ENCODE assay signal across 18 cellular contexts in genomic region chr5:74476197-74477081, GRCh38.
"Had no signal": no experiment of that assay in that cellular context is flagged by ENCODE, and none has a peak within 500 bp of the region (broad histone marks: within the 10 kb centered on the region; RNA-seq: fewer than 3 reads in every experiment).

No MANE protein-coding gene starts in this region.

- H3K36me3 ChIP-seq: brain microvascular endothelial cell, lower lobe of right lung, upper lobe of right lung had no signal

- H3K4me3 Mint-ChIP-seq: activated B cell treated with CpG ODN at 0.5 μM for 24 hours; activated CD4-positive, alpha-beta T cell treated with anti-CD3 and anti-CD28 coated beads, Interleukin-2, amount 10 ng/mL, durations not matched to agents 24 days and 14 days; endodermal cell; immature natural killer cell had no signal

- H3K9me3 Mint-ChIP-seq: activated B cell treated with CpG ODN at 0.5 μM for 24 hours; activated CD4-positive, alpha-beta T cell treated with anti-CD3 and anti-CD28 coated beads, Interleukin-2, amount 10 ng/mL, durations not matched to agents 24 days and 14 days; activated naive CD4-positive, alpha-beta T cell treated with anti-CD3 and anti-CD28 coated beads, Interleukin-2, amount 50 U/mL, for 72 hours; endodermal cell; immature natural killer cell; naive B cell had no signal

- H3K27me3 ChIP-seq: brain microvascular endothelial cell, testis, upper lobe of right lung had no signal

- ATAC-seq: activated naive CD4-positive, alpha-beta T cell treated with anti-CD3 and anti-CD28 coated beads, Interleukin-2, amount 50 U/mL, for 72 hours; lower lobe of right lung; stimulated activated naive CD8-positive, alpha-beta T cell treated with anti-CD3 and anti-CD28 coated beads, Interleukin-15, Interleukin-2, amounts not matched to agents 100 U/mL and 50 U/mL, for 24 hours; upper lobe of right lung had no signal

- H3K27ac ChIP-seq: brain microvascular endothelial cell, lower lobe of right lung, testis, upper lobe of right lung had no signal

- H3K4me3 ChIP-seq: lower lobe of right lung, testis, upper lobe of right lung had no signal

- DNase-seq: activated B cell treated with CpG ODN at 0.5 μM for 24 hours; activated CD4-positive, alpha-beta T cell treated with anti-CD3 and anti-CD28 coated beads, Interleukin-2, amount 10 ng/mL, durations not matched to agents 24 days and 14 days; activated effector memory CD4-positive, alpha-beta T cell treated with Interleukin-2 at 50 U/mL for 16 hours; amygdala; brain microvascular endothelial cell; dermis blood vessel endothelial cell; endodermal cell; erythroblast; immature natural killer cell; lower lobe of right lung; midbrain; naive B cell; stimulated activated CD4-positive, alpha-beta T cell treated with anti-CD3 and anti-CD28 coated beads, Interleukin-4, amount 100 ng/mL, for 1 hour; stimulated activated CD8-positive, alpha-beta memory T cell treated with anti-CD3 and anti-CD28 coated beads, Interleukin-4, amount 100 ng/mL, for 48 hours; stimulated activated naive CD8-positive, alpha-beta T cell treated with anti-CD3 and anti-CD28 coated beads, Interleukin-15, Interleukin-2, amounts not matched to agents 100 U/mL and 50 U/mL, for 24 hours; testis; upper lobe of right lung had no signal

- H3K27ac Mint-ChIP-seq: activated B cell treated with CpG ODN at 0.5 μM for 24 hours; activated CD4-positive, alpha-beta T cell treated with anti-CD3 and anti-CD28 coated beads, Interleukin-2, amount 10 ng/mL, durations not matched to agents 24 days and 14 days; activated naive CD4-positive, alpha-beta T cell treated with anti-CD3 and anti-CD28 coated beads, Interleukin-2, amount 50 U/mL, for 72 hours; endodermal cell; immature natural killer cell; naive B cell had no signal

- H3K36me3 Mint-ChIP-seq: activated naive CD4-positive, alpha-beta T cell treated with anti-CD3 and anti-CD28 coated beads, Interleukin-2, amount 50 U/mL, for 72 hours; immature natural killer cell; naive B cell had no signal

- H3K9me3 ChIP-seq: lower lobe of right lung, testis, upper lobe of right lung had no signal

- H3K4me1 ChIP-seq: lower lobe of right lung, testis, upper lobe of right lung had no signal

- H3K4me1 Mint-ChIP-seq: activated CD4-positive, alpha-beta T cell treated with anti-CD3 and anti-CD28 coated beads, Interleukin-2, amount 10 ng/mL, durations not matched to agents 24 days and 14 days; immature natural killer cell had no signal
